ENCODE assay signal across 19 cellular contexts in genomic region chr1:37850352-37850955, GRCh38. TPM values are rescaled to one million over a fixed set of nuclear protein-coding genes. Genes with fewer than 3 reads are reported as not detected.
DNase-seq lines count a peak whose midpoint lies in the region; ATAC-seq, FAIRE-seq and TF ChIP-seq lines count a peak whose summit lies in the region.
"Had no signal": no experiment of that assay in that cellular context is flagged by ENCODE, and none has a peak within 500 bp of the region (broad histone marks: within the 10 kb centered on the region; RNA-seq: fewer than 3 reads in every experiment).

No MANE protein-coding gene starts in this region.

- H2AK9ac ChIP-seq in IMR-90 (replicated peaks; ENCODE audit: low read depth, low read length, poor library complexity): no peak overlapping the region

- TF ChIP-seq CTCF in IMR-90 (conservative IDR thresholded peaks at IDR 0.05; ENCODE audit: low read depth, low read length) (no peak), RWPE2 (IDR thresholded peaks at IDR 0.05; ENCODE audit: poor library complexity, severe bottlenecking) (no peak), upper lobe of right lung (IDR thresholded peaks at IDR 0.05) (no peak)

- H3K4me3 ChIP-seq in IMR-90 (ENCODE audit: insufficient read depth, low read depth, low read length) (no peak overlapping the region), RWPE2 (ENCODE audit: severe bottlenecking) (no peak overlapping the region), upper lobe of right lung (no peak overlapping the region)
- H3K4me3 ChIP-seq: gastroesophageal sphincter, MG63, SJSA1, smooth muscle cell had no signal

- H3K23ac ChIP-seq in IMR-90 (ENCODE audit: low read depth, low read length): no peak overlapping the region

- DNase-seq in IMR-90 (peak; percentile 19), RWPE2 (ENCODE audit: low spot score) (no peak), fibroblast of peridontal ligament (ENCODE audit: extremely low read depth) (peak; percentile 37), upper lobe of right lung (no peak), GM12892 (ENCODE audit: insufficient read length) (no peak), LoVo (ENCODE audit: low spot score) (no peak)
- DNase-seq: activated CD4-positive, CD25-positive, alpha-beta regulatory T cell treated with anti-CD3 and anti-CD28 coated beads, Interleukin-2, amount 50 U/mL, for 72 hours; activated CD8-positive, alpha-beta memory T cell treated with anti-CD3 and anti-CD28 coated beads, Interleukin-2, amount 10 ng/mL, durations not matched to agents 7 days and 5 days; amniotic stem cell; CD8-positive, alpha-beta T cell; effector memory CD8-positive, alpha-beta T cell; MG63; naive B cell; NCI-H2029; T-helper 9 cell had no signal

- H2BK5ac ChIP-seq in IMR-90 (ENCODE audit: low read depth, low read length, poor library complexity, severe bottlenecking): peak overlapping the region; percentile 11

- H4K8ac ChIP-seq in IMR-90 (ENCODE audit: low read depth in 2 of 2, low read length in 2 of 2): no peak overlapping the region

- no peak overlapping the region for H3K56ac ChIP-seq in IMR-90 (ENCODE audit: extremely low read depth, insufficient read depth, low read length)

- H3K4me1 ChIP-seq in IMR-90 (ENCODE audit: control insufficient read depth, insufficient read depth, low read length) (peaks cover 4% of the 10 kb centered on the region; the same call in 1 of the 2 replicates), RWPE2 (ENCODE audit: insufficient read depth, poor library complexity, severe bottlenecking) (peaks cover 19% of the 10 kb centered on the region), upper lobe of right lung (peaks cover 50% of the 10 kb centered on the region)
- H3K4me1 ChIP-seq: SJSA1 had no signal

- POLR2A ChIA-PET in IMR-90 (lab: Charles Lee; ENCODE audit: unreplicated experiment): no interaction called here

- TF ChIP-seq RAD21 in IMR-90 (IDR thresholded peaks at IDR 0.05; ENCODE audit: low read length): no peak

- CTCF ChIA-PET in IMR-90 (lab: Yijun Ruan, JAX): interaction anchor here (0.8 to 0.9 kb wide), 3 partner anchors 9 to 39 kb away, joined by 3 read pairs; partner anchors contain the start of gene MTF1

- ATAC-seq in IMR-90 (ENCODE audit: low read depth) (no peak), RWPE2 (ENCODE audit: low read depth) (peak; percentile 81), upper lobe of right lung (no peak), GM21576 (IDR thresholded peaks at IDR 0.05; ENCODE audit: unreplicated experiment) (no peak)
- ATAC-seq: activated CD8-positive, alpha-beta memory T cell treated with anti-CD3 and anti-CD28 coated beads, Interleukin-2, amount 10 ng/mL, durations not matched to agents 7 days and 5 days; CD8-positive, alpha-beta T cell; effector memory CD8-positive, alpha-beta T cell; gastroesophageal sphincter had no signal

- H3K14ac ChIP-seq in IMR-90 (replicated peaks; ENCODE audit: low read depth, low read length): no peak overlapping the region

- no peak for FAIRE-seq in GM12892 (lab: Jason Lieb, UNC)

- no peak overlapping the region for H3K9ac ChIP-seq in IMR-90 (ENCODE audit: low read depth, low read length)

- no peak overlapping the region for H3K18ac ChIP-seq in IMR-90 (ENCODE audit: low read depth, low read length)

- TF ChIP-seq POLR2A in IMR-90 (IDR thresholded peaks at IDR 0.05; ENCODE audit: low read depth, low read length) (no peak), GM12892 (IDR thresholded peaks at IDR 0.05; ENCODE audit: low read depth, low read length) (no peak)

- H3K4me2 ChIP-seq in IMR-90 (ENCODE audit: low read depth, low read length): no peak overlapping the region
- H3K4me2 ChIP-seq: smooth muscle cell had no signal

- no TSS peak for BruUV-seq in IMR-90 (replicated peaks; lab: Mats Ljungman, UMichigan)

- H2BK120ac ChIP-seq in IMR-90 (ENCODE audit: low read depth, low read length): no peak overlapping the region

- H3K27ac ChIP-seq in IMR-90 (ENCODE audit: insufficient read depth, low read length) (no peak overlapping the region), RWPE2 (ENCODE audit: poor library complexity, severe bottlenecking) (no peak overlapping the region), upper lobe of right lung (peak overlapping the region; percentile 14)
- H3K27ac ChIP-seq: SJSA1 had no signal

- no peaks in the 10 kb centered on the region for H3K9me3 ChIP-seq in IMR-90 (ENCODE audit: control insufficient read depth, insufficient read depth, low read length)
- H3K9me3 ChIP-seq in RWPE2 (ENCODE audit: severe bottlenecking): no peaks in the 10 kb centered on the region
- no peaks in the 10 kb centered on the region for H3K9me3 ChIP-seq in upper lobe of right lung
- H3K9me3 ChIP-seq: gastroesophageal sphincter, MG63 had no signal

- no peak overlapping the region for H4K91ac ChIP-seq in IMR-90 (ENCODE audit: insufficient read depth, low read depth, low read length)

- intact Hi-C loops in IMR-90 (cut with micrococcal nuclease) (no loop called here), upper lobe of right lung (cut with DNase I) (no loop called here)

- H3K79me1 ChIP-seq in IMR-90 (ENCODE audit: low read depth in 1 of 2, low read length in 2 of 2): peaks cover 47 to 73% of the 10 kb centered on the region in 2 experiments

- 84% methylated on average over 3 of the region's 6 CpGs; no CpG with 5 or more reads in 1 of the 2 experiments for WGBS in IMR-90 (ENCODE audit: extremely low coverage in 2 of 2, insufficient read length in 1 of 2), 2 experiments

- H2AFZ ChIP-seq in IMR-90 (replicated peaks; ENCODE audit: low read length, poor library complexity): no peak overlapping the region

- peaks cover 7% of the 10 kb centered on the region for H3K9me1 ChIP-seq in IMR-90 (ENCODE audit: insufficient read depth, low read length)

- no peak overlapping the region for H4K5ac ChIP-seq in IMR-90 (ENCODE audit: low read depth, low read length)

- dilution Hi-C loops in IMR-90 (cut with HindIII; ENCODE audit: low sequenced_read_pairs, unreplicated experiment): no loop called here

- H3K4ac ChIP-seq in IMR-90 (ENCODE audit: low read depth, low read length): no peak overlapping the region

- H3K27me3 ChIP-seq in IMR-90 (ENCODE audit: control insufficient read depth, insufficient read depth, low read length): no peaks in the 10 kb centered on the region
- H3K27me3 ChIP-seq in RWPE2 (ENCODE audit: insufficient read depth, poor library complexity, severe bottlenecking): no peaks in the 10 kb centered on the region
- no peaks in the 10 kb centered on the region for H3K27me3 ChIP-seq in upper lobe of right lung
- H3K27me3 ChIP-seq: gastroesophageal sphincter, MG63, SJSA1 had no signal

- H4K20me1 ChIP-seq in IMR-90 (ENCODE audit: insufficient read depth, low read length): peaks cover 21% of the 10 kb centered on the region; the same call in 1 of the 2 replicates

- in situ Hi-C loops in IMR-90 (cut with MboI; ENCODE audit: low sequenced_read_pairs): no loop called here

- H3K36me3 ChIP-seq in IMR-90 (ENCODE audit: control insufficient read depth, insufficient read depth, low read length): peaks cover 8% of the 10 kb centered on the region
- H3K36me3 ChIP-seq in RWPE2 (ENCODE audit: low read depth): peaks cover 24% of the 10 kb centered on the region
- peaks cover 15% of the 10 kb centered on the region for H3K36me3 ChIP-seq in upper lobe of right lung

- no peak overlapping the region for H2BK20ac ChIP-seq in IMR-90 (ENCODE audit: low read depth, low read length)

- H2AK5ac ChIP-seq in IMR-90 (ENCODE audit: low read depth, low read length): no peak overlapping the region

- no peak overlapping the region for H2BK15ac ChIP-seq in IMR-90 (ENCODE audit: low read depth, low read length)

TF ChIP-seq in IMR-90, 13 proteins besides CTCF, POLR2A, EP300 and RAD21:
- TF ChIP-seq CEBPB (IDR thresholded peaks at IDR 0.05; ENCODE audit: low read depth, low read length) (peak; percentile 16; the same call in 1 of the 2 replicates), FOS (IDR thresholded peaks at IDR 0.05; ENCODE audit: low read depth, low read length) (no peak)
TF ChIP-seq in IMR-90: peak in this region for 1.

RNA-seq across cellular contexts. Expression of gene MTF1, which starts 8.9 kb away (rescaled TPM):
- 2.2 and 2.3 TPM in 2 replicates for total RNA-seq in IMR-90 (2012; rRNA removed)
- polyA plus RNA-seq in IMR-90 (2012; rRNA removed): 4.7 and 5.0 TPM in 2 replicates
- polyA plus RNA-seq in IMR-90 (2012; cell fraction: cytosol; rRNA removed): 1.5 and 1.9 TPM in 2 replicates
- 2.6 and 5.8 TPM in 2 replicates for polyA plus RNA-seq in IMR-90 (2012; cell fraction: nucleus; rRNA removed; ENCODE audit: low replicate concordance)
- total RNA-seq in upper lobe of right lung: 26.3 TPM
- 6.1 TPM for polyA plus RNA-seq in GM12892 (2012; ENCODE audit: missing spikeins)

RNA-seq across cellular contexts. Expression of gene YRDC, which starts 42.4 kb away (rescaled TPM):
- total RNA-seq in IMR-90 (2012; rRNA removed) (19.2 and 21.7 TPM in 2 replicates), upper lobe of right lung (14.8 TPM)
- polyA plus RNA-seq in IMR-90 (2012; rRNA removed): 21.0 and 25.0 TPM in 2 replicates
- polyA plus RNA-seq in IMR-90 (2012; cell fraction: cytosol; rRNA removed): 15.7 and 17.5 TPM in 2 replicates
- polyA plus RNA-seq in IMR-90 (2012; cell fraction: nucleus; rRNA removed; ENCODE audit: low replicate concordance): 11.2 and 13.2 TPM in 2 replicates
- 31.7 TPM for polyA plus RNA-seq in GM12892 (2012; ENCODE audit: missing spikeins)

RNA-seq across cellular contexts. Expression of gene C1orf122, which starts 42.9 kb away (rescaled TPM):
- total RNA-seq in IMR-90 (2012; rRNA removed) (2.0 and 2.2 TPM in 2 replicates), upper lobe of right lung (29.7 TPM)
- 13.6 and 27.6 TPM in 2 replicates for polyA plus RNA-seq in IMR-90 (2012; rRNA removed)
- 62.5 and 64.7 TPM in 2 replicates for polyA plus RNA-seq in IMR-90 (2012; cell fraction: cytosol; rRNA removed)
- polyA plus RNA-seq in IMR-90 (2012; cell fraction: nucleus; rRNA removed; ENCODE audit: low replicate concordance): 32.7 and 41.9 TPM in 2 replicates
- 11.1 TPM for polyA plus RNA-seq in GM12892 (2012; ENCODE audit: missing spikeins)

RNA-seq across cellular contexts. Expression of gene MANEAL, which starts 56.8 kb away (rescaled TPM):
- 0.28 and 0.54 TPM in 2 replicates for total RNA-seq in IMR-90 (2012; rRNA removed)
- 0.46 and 0.55 TPM in 2 replicates for polyA plus RNA-seq in IMR-90 (2012; rRNA removed)
- 0.60 and 0.92 TPM in 2 replicates for polyA plus RNA-seq in IMR-90 (2012; cell fraction: cytosol; rRNA removed)
- 0.26 and 0.32 TPM in 2 replicates for polyA plus RNA-seq in IMR-90 (2012; cell fraction: nucleus; rRNA removed; ENCODE audit: low replicate concordance)
- 6.9 TPM for total RNA-seq in upper lobe of right lung
- polyA plus RNA-seq in GM12892 (2012; ENCODE audit: missing spikeins): 12.0 TPM
- total RNA-seq: smooth muscle cell had no signal

Comparison
In these comparisons a context has a peak if more than half of its experiments do, and no peak if none do; other contexts are left out.
1. DNase-seq: peak in IMR-90 (single experiment) and fibroblast of peridontal ligament (single experiment); none in RWPE2 (single experiment), upper lobe of right lung (single experiment), GM12892 (single experiment) and LoVo (single experiment).